Comparison of ENCODE assay signal across 1 cellular context in the genomic region with DNA sequence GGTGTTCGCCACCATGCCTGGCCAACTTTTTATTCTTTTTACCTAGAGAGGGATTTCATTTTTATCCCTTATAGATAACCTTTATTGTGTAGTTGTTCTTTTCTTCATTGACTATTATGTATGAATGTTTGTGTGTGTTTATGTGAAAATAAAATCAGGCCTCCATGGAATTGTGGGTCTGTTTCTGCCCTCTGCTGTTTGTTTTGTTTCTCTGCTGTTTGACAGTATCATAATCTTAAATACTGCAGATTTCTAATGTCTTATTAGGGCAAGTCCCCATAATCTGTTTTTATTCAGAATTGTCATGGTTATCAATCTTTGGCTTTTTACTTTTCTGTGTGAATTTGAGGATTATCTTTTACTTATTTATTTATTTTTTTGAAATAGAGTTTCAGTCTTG.
TF ChIP-seq lines count a peak whose summit lies in the region.

No MANE protein-coding gene starts in this region.

TF ChIP-seq in GM12878, 131 proteins besides CTCF, POLR2A, EP300 and RAD21:
- TF ChIP-seq SMC3 (IDR thresholded peaks at IDR 0.05; ENCODE audit: borderline replicate concordance, low read length): peak; percentile 34; the same call in 1 of the 2 replicates
TF ChIP-seq in GM12878: peak in this region for 1; not testable (repeated sequence) for 130.
